Comparison of ENCODE assay signal across 12 cellular contexts in the genomic region with DNA sequence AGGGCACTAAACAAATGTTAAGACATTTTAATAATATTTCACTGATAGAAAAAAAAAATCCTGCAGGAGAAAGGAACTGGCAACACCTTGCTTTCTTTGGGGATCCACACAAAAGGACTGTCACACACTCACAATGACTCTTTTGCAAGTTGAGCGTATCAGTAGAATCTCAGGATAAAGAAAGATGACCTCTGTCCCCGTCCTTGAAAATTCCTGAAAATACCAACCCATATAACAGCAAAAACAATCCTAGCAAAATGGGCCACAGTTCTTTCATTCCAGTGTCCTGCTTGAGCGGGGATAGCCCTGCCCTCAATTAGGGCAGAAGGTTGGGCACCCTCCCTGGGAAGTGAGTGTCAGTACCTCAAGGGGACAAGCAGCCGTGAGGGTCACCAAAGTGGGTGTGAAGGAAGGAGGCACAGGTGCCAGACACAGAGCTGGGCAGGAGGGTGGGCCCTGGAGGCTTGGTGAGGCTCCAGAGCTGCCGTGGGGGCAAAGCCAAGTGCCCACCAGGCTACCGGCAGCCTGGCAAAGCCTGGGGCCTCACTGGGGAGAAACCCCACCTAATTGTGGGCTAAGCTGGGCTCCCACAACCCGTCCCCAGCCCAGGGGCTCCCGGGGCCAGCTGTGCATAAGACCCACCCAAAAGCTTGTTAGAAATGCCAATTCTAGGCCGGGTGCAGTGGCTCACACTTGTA. TPM values are rescaled to one million over a fixed set of nuclear protein-coding genes. Genes with fewer than 3 reads are reported as not detected.
"Had no signal": no experiment of that assay in that cellular context is flagged by ENCODE, and none has a peak within 500 bp of the region (broad histone marks: within the 10 kb centered on the region; RNA-seq: fewer than 3 reads in every experiment).

No MANE protein-coding gene starts in this region.

- H3K4me3 Mint-ChIP-seq: natural killer cell had no signal

- H3K9me3 ChIP-seq: adrenal gland, pancreas, tibial artery had no signal

- H3K9me3 Mint-ChIP-seq: natural killer cell had no signal

- H3K36me3 ChIP-seq: adrenal gland, pancreas, tibial artery had no signal

- H3K27ac ChIP-seq: pancreas, skin epidermis, tibial artery had no signal

- H3K4me3 ChIP-seq: adrenal gland, lung, pancreas, skin epidermis, tibial artery had no signal

- DNase-seq: activated naive CD4-positive, alpha-beta T cell treated with anti-CD3 and anti-CD28 coated beads, Interleukin-2, amount 50 U/mL, for 16 hours; activated T-cell treated with anti-CD3 and anti-CD28 coated beads, Interleukin-2, amount 50 U/mL, for 1 hour; adrenal gland; central memory CD4-positive, alpha-beta T cell; left colon; natural killer cell; pancreas; tibial artery had no signal

- H3K36me3 Mint-ChIP-seq: natural killer cell had no signal

- ATAC-seq: left colon, natural killer cell, pancreas had no signal

RNA-seq across cellular contexts. Expression of a gene that starts 2.8 kb away (rescaled TPM):
- total RNA-seq: T-helper 2 cell treated with Interferon-gamma antibody and Interleukin-4, amounts not matched to agents 100 ng/mL and 5 ng/mL, for 36 hours had no signal

RNA-seq across cellular contexts. Expression of a gene that starts 32.9 kb away (rescaled TPM):
- total RNA-seq: mononuclear cell; natural killer cell; T-helper 2 cell treated with Interferon-gamma antibody and Interleukin-4, amounts not matched to agents 100 ng/mL and 5 ng/mL, for 36 hours had no signal
